Comparison of ENCODE assay signal across 9 cellular contexts in the genomic region with DNA sequence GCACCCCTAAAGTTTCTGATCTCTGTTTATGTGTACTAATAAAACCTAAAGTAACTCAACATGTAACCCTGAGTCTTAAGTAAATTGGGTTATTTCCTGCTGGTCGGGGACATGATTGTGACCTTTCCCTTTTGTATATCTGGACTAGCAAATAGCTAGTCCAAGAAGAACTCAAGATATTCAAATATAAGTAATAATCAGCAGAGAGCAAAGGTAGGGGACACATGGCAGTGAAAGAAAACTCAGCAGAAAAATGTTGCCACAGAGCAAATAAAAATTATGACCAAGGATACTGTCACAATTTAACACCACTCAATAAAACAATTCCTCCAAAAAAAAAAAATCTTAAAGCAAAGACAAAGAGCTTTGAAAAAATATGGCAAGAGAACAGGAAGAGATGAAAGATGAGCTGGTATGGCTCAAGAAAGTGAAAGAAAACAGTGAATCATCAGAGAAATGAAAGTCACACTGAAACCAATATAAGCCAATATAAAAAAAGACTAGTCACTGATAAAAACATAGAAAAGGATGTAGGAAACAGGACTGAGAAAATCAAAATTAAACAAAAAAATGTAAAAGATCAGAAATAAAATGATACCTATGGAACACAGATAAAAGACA. TPM values are rescaled to one million over a fixed set of nuclear protein-coding genes. Genes with fewer than 3 reads are reported as not detected.
A peak's percentile ranks its signal among the peaks of the same experiment; 100 is the strongest.
DNase-seq lines count a peak whose midpoint lies in the region; ATAC-seq and TF ChIP-seq lines count a peak whose summit lies in the region.
"Had no signal": no experiment of that assay in that cellular context is flagged by ENCODE, and none has a peak within 500 bp of the region (broad histone marks: within the 10 kb centered on the region; RNA-seq: fewer than 3 reads in every experiment).

No MANE protein-coding gene starts in this region.

- H3K4me3 Mint-ChIP-seq in GM23338 (no peak overlapping the region), Caco-2 (ENCODE audit: unreplicated experiment) (no peak overlapping the region)

- no peak overlapping the region for H2AFZ ChIP-seq in GM23338
- H2AFZ ChIP-seq in hepatocyte = no peak overlapping the region

- H3K9me3 ChIP-seq in hepatocyte (ENCODE audit: low read depth) = no peaks in the 10 kb centered on the region
- H3K9me3 ChIP-seq in Caco-2 = no peaks in the 10 kb centered on the region
- H3K9me3 ChIP-seq: SJSA1 had no signal

- no peaks in the 10 kb centered on the region for H3F3A ChIP-seq in GM23338 (replicated peaks; ENCODE audit: low read depth)

- DNase-seq in GM23338 (ENCODE audit: low spot score) (no peak), NCI-H146 (lab: John Stamatoyannopoulos, UW) (peak; percentile 49), hepatocyte (ENCODE audit: low spot score) (no peak), Right ventricle myocardium inferior (ENCODE audit: missing footprints) (no peak), Caco-2 (no peak), NCI-H2029 treated with DMSO at 0.1 percent for 48 hours (lab: John Stamatoyannopoulos, UW) (no peak), inferior parietal cortex (ENCODE audit: extremely low spot score) (no peak)

- no peaks in the 10 kb centered on the region for H3K4me1 ChIP-seq in GM23338 (ENCODE audit: insufficient read depth)
- no peaks in the 10 kb centered on the region for H3K4me1 ChIP-seq in hepatocyte (ENCODE audit: insufficient read depth)
- H3K4me1 ChIP-seq in Caco-2 = no peaks in the 10 kb centered on the region
- H3K4me1 ChIP-seq: SJSA1 had no signal

- H3K9me3 Mint-ChIP-seq in GM23338 (no peaks in the 10 kb centered on the region), Caco-2 (ENCODE audit: unreplicated experiment) (no peaks in the 10 kb centered on the region)

- H3K4me3 ChIP-seq in GM23338 = no peak overlapping the region
- H3K4me3 ChIP-seq in hepatocyte = no peak overlapping the region
- H3K4me3 ChIP-seq in Caco-2 (ENCODE audit: low read depth, low read length) = no peak overlapping the region
- H3K4me3 ChIP-seq: SJSA1 had no signal

- H3K79me2 ChIP-seq in GM23338 (replicated peaks; ENCODE audit: insufficient read depth) = no peaks in the 10 kb centered on the region
- no peaks in the 10 kb centered on the region for H3K79me2 ChIP-seq in hepatocyte

- H3K36me3 ChIP-seq in GM23338 (ENCODE audit: insufficient read depth) = peaks cover 22% of the 10 kb centered on the region
- no peaks in the 10 kb centered on the region for H3K36me3 ChIP-seq in hepatocyte (replicated peaks; ENCODE audit: insufficient read depth, low read depth)
- no peaks in the 10 kb centered on the region; the same call in 1 of the 2 replicates for H3K36me3 ChIP-seq in Caco-2 (ENCODE audit: control insufficient read depth, insufficient read depth, low read length)

- BruUV-seq in Caco-2 (replicated peaks; lab: Mats Ljungman, UMichigan) = no TSS peak

- H3K27ac Mint-ChIP-seq in GM23338 = 0 out of 2 replicates have a peak overlapping the region, but pooled peaks have one; percentile 22
- no peak overlapping the region for H3K27ac Mint-ChIP-seq in Caco-2 (ENCODE audit: unreplicated experiment)

- TF ChIP-seq CTCF in GM23338 (conservative IDR thresholded peaks at IDR 0.05; ENCODE audit: low read depth in 2 of 2) = no peak
- no peak for TF ChIP-seq CTCF in hepatocyte (IDR thresholded peaks at IDR 0.05; ENCODE audit: poor library complexity)
- TF ChIP-seq CTCF in Caco-2 (IDR thresholded peaks at IDR 0.05; ENCODE audit: insufficient read depth in 1 of 2, low read depth in 1 of 2, low read length in 1 of 2, severe bottlenecking in 1 of 2, unreplicated experiment in 1 of 2) = no peak

- H4K20me1 ChIP-seq in GM23338 (replicated peaks; ENCODE audit: insufficient read depth) (no peaks in the 10 kb centered on the region), hepatocyte (ENCODE audit: insufficient read depth, poor library complexity, severe bottlenecking) (no peaks in the 10 kb centered on the region)

- no peaks in the 10 kb centered on the region for H3K4me1 Mint-ChIP-seq in GM23338
- no peaks in the 10 kb centered on the region for H3K4me1 Mint-ChIP-seq in Caco-2 (ENCODE audit: low read depth, unreplicated experiment)

- no peaks in the 10 kb centered on the region for H3K9me2 ChIP-seq in GM23338 (ENCODE audit: insufficient read depth)
- H3K9me2 ChIP-seq in hepatocyte (replicated peaks; ENCODE audit: insufficient read depth) = no peaks in the 10 kb centered on the region

- H3K27ac ChIP-seq in GM23338 (ENCODE audit: low read depth) (no peak overlapping the region), hepatocyte (peak overlapping the region; percentile 52)
- H3K27ac ChIP-seq: SJSA1 had no signal

- peak; percentile 93 for ATAC-seq in GM18511 (IDR thresholded peaks at IDR 0.05; ENCODE audit: unreplicated experiment)
- ATAC-seq in GM23338 = no peak
- no peak for ATAC-seq in Right ventricle myocardium inferior

- CTCF ChIA-PET in Caco-2 (lab: Charles Lee) = no interaction called here

- peaks cover 35% of the 10 kb centered on the region; the same call in 2 of the 3 replicates for H3K36me3 Mint-ChIP-seq in GM23338 (ENCODE audit: low read depth)
- peaks cover 33% of the 10 kb centered on the region for H3K36me3 Mint-ChIP-seq in Caco-2 (ENCODE audit: insufficient read depth, unreplicated experiment)

- H3K27me3 Mint-ChIP-seq in GM23338 (ENCODE audit: insufficient read depth, low read depth, poor library complexity) (no peaks in the 10 kb centered on the region), Caco-2 (ENCODE audit: insufficient read depth, unreplicated experiment) (no peaks in the 10 kb centered on the region)

- H3K4me2 ChIP-seq in GM23338 (no peak overlapping the region), hepatocyte (peak overlapping the region; percentile 6)

- no peaks in the 10 kb centered on the region for H3K27me3 ChIP-seq in GM23338 (ENCODE audit: insufficient read depth)
- H3K27me3 ChIP-seq in hepatocyte = no peaks in the 10 kb centered on the region
- H3K27me3 ChIP-seq in Caco-2 (replicated peaks; ENCODE audit: control insufficient read depth, insufficient read depth, low read length) = no peaks in the 10 kb centered on the region
- H3K27me3 ChIP-seq: SJSA1 had no signal

- POLR2A ChIA-PET in Caco-2 (lab: Charles Lee) = no interaction called here

- intact Hi-C loops in Right ventricle myocardium inferior (cut with DNase I) = no loop called here
- intact Hi-C loops in Caco-2 (cut with micrococcal nuclease; ENCODE audit: unreplicated experiment) = no loop called here

- WGBS in hepatocyte (ENCODE audit: low lambda C conversion rate, missing lambda C conversion rate) = 57% methylated on average over 1 of the region's 1 CpG

TF ChIP-seq in GM23338, 12 proteins besides CTCF, POLR2A, EP300 and RAD21 (continues in another document):
- TF ChIP-seq NANOG (IDR thresholded peaks at IDR 0.05; ENCODE audit: borderline replicate concordance) = no peak
- no peak for TF ChIP-seq STAT1 (IDR thresholded peaks at IDR 0.05; ENCODE audit: unreplicated experiment)
- TF ChIP-seq JUNB (IDR thresholded peaks at IDR 0.05; ENCODE audit: unreplicated experiment) = no peak
- no peak for TF ChIP-seq EZH2 (IDR thresholded peaks at IDR 0.05; ENCODE audit: low read depth, unreplicated experiment)
- TF ChIP-seq POLR2AphosphoS5 (IDR thresholded peaks at IDR 0.05; ENCODE audit: low read depth) = no peak
- TF ChIP-seq, protein P1, sequence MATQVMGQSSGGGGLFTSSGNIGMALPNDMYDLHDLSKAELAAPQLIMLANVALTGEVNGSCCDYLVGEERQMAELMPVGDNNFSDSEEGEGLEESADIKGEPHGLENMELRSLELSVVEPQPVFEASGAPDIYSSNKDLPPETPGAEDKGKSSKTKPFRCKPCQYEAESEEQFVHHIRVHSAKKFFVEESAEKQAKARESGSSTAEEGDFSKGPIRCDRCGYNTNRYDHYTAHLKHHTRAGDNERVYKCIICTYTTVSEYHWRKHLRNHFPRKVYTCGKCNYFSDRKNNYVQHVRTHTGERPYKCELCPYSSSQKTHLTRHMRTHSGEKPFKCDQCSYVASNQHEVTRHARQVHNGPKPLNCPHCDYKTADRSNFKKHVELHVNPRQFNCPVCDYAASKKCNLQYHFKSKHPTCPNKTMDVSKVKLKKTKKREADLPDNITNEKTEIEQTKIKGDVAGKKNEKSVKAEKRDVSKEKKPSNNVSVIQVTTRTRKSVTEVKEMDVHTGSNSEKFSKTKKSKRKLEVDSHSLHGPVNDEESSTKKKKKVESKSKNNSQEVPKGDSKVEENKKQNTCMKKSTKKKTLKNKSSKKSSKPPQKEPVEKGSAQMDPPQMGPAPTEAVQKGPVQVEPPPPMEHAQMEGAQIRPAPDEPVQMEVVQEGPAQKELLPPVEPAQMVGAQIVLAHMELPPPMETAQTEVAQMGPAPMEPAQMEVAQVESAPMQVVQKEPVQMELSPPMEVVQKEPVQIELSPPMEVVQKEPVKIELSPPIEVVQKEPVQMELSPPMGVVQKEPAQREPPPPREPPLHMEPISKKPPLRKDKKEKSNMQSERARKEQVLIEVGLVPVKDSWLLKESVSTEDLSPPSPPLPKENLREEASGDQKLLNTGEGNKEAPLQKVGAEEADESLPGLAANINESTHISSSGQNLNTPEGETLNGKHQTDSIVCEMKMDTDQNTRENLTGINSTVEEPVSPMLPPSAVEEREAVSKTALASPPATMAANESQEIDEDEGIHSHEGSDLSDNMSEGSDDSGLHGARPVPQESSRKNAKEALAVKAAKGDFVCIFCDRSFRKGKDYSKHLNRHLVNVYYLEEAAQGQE (IDR thresholded peaks at IDR 0.05; ENCODE audit: unreplicated experiment) = no peak

RNA-seq across cellular contexts. Expression of gene HLTF, which starts 43.5 kb away (rescaled TPM):
- total RNA-seq in GM23338 (2014; rRNA removed; shearing (Covaris generic)) = 87.6 and 89.5 TPM in 2 replicates
- polyA plus RNA-seq in GM23338 (2016; fragmentation: Nextera tagmentation; extraction: Ambion mirVana) = 118 and 146 TPM in 2 replicates
- 21.5 and 29.4 TPM in 2 replicates for total RNA-seq in hepatocyte
- polyA plus RNA-seq in hepatocyte = 14.9 and 15.9 TPM in 2 replicates
- 26.1 TPM for total RNA-seq in Right ventricle myocardium inferior
- total RNA-seq in Caco-2 (2022) = 50.2 and 53.0 TPM in 2 replicates

RNA-seq across cellular contexts. Expression of gene GYG1, which starts 51.5 kb away (rescaled TPM):
- 40.9 and 45.6 TPM in 2 replicates for total RNA-seq in GM23338 (2014; rRNA removed; shearing (Covaris generic))
- polyA plus RNA-seq in GM23338 (2016; fragmentation: Nextera tagmentation; extraction: Ambion mirVana) = 30.4 and 33.2 TPM in 2 replicates
- 50.3 and 51.8 TPM in 2 replicates for total RNA-seq in hepatocyte
- 26.2 and 27.5 TPM in 2 replicates for polyA plus RNA-seq in hepatocyte
- total RNA-seq in Right ventricle myocardium inferior = 202 TPM
- total RNA-seq in Caco-2 (2022) = 28.0 and 29.2 TPM in 2 replicates
